Comparison of ENCODE assay signal across 8 cellular contexts in the genomic region with DNA sequence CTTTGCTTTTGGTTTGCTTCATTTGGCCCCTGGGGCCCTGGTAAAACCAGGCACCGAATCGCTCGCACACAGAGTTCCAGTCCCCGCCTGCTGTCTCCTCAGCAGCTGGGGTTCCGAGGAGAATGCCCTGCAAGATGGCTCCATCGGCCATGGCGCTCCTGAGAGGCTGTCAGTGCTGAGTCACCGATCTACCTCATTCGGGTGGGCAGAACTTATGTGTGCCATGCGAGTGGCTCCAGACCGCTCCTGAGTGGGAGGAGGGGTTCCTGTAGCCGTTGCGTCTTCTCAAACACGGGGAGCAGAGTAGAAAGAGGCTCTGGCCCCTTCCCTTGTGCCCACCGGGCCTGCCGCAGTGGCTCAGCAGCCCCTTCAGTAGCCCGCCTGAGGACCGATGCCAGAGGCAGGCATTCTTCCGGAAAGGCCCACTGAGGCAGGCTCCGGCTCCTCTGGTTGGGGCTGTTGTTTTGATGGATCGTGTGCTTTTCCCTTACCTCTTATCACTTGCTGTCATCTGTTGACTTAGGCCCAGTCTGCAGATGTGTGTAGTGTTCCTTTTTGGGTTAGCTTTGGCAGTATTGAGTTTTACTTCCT. TPM values are rescaled to one million over a fixed set of nuclear protein-coding genes. Genes with fewer than 3 reads are reported as not detected.
DNase-seq lines count a peak whose midpoint lies in the region; ATAC-seq and TF ChIP-seq lines count a peak whose summit lies in the region.

No MANE protein-coding gene starts in this region.

- H3K36me3 ChIP-seq in SK-N-SH (replicated peaks in 1 of 2; ENCODE audit: control insufficient read depth in 1 of 2, insufficient read depth in 2 of 2, low read length in 1 of 2) (peaks cover 35 to 38% of the 10 kb centered on the region in 2 experiments), right atrium auricular region (peaks cover 33% of the 10 kb centered on the region), gastrocnemius medialis (peaks cover 0 to 36% of the 10 kb centered on the region in 2 donors)

- H3K4me3 ChIP-seq in SK-N-SH (ENCODE audit: low read depth in 2 of 2, low read length in 1 of 2) (peak overlapping the region; percentile 95 to 100), right atrium auricular region (peak overlapping the region; percentile 79 to 87), gastrocnemius medialis (peak overlapping the region; percentile 87 to 98 (median 92))

- CTCF ChIA-PET in SK-N-SH (lab: Yijun Ruan, JAX): interaction anchor here (1.2 to 7.7 kb wide), 3 partner anchors 12 to 65 kb away, joined by 3 to 122 read pairs (median 5); a partner anchor contains a TSS

- peak overlapping the region; percentile 94 for H3K4me2 ChIP-seq in SK-N-SH

- peak; percentile 45 for DNase-seq in NCI-H146 (lab: John Stamatoyannopoulos, UW)
- no peak for DNase-seq in NCI-H146 treated with DMSO at 0.1 percent for 48 hours (lab: John Stamatoyannopoulos, UW; ENCODE audit: unreplicated experiment)
- peak; percentile 82 for DNase-seq in SK-N-SH
- DNase-seq in right atrium auricular region (ENCODE audit: low spot score): peak; percentile 74
- no peak for DNase-seq in gastrocnemius medialis
- no peak for DNase-seq in NCI-H526 treated with DMSO at 0.1 percent for 48 hours (lab: John Stamatoyannopoulos, UW)

- peak overlapping the region; percentile 20; the same call in 1 of the 2 replicates for H2AFZ ChIP-seq in SK-N-SH (ENCODE audit: low read depth)

- peak overlapping the region; percentile 97 for H3K9ac ChIP-seq in SK-N-SH

- intact Hi-C loops in gastrocnemius medialis (cut with DNase I; ENCODE audit: low total_unique reads): loop anchor here (1.0 kb wide), 1 partner anchor 521 kb away; no protein-coding TSS in a partner anchor

- TF ChIP-seq CTCF in SK-N-SH (IDR thresholded peaks at IDR 0.05) (no peak), right atrium auricular region (IDR thresholded peaks at IDR 0.05) (no peak), gastrocnemius medialis (IDR thresholded peaks at IDR 0.05 in 4 of 5, conservative IDR thresholded peaks at IDR 0.05 in 1 of 5) (no peak)

- 8% methylated on average over 21 of the region's 21 CpGs for WGBS in SK-N-SH (ENCODE audit: low lambda C conversion rate)

- TF ChIP-seq POLR2A in gastrocnemius medialis (IDR thresholded peaks at IDR 0.05): no peak

- no peaks in the 10 kb centered on the region for H3K9me2 ChIP-seq in SK-N-SH

- TF ChIP-seq EP300 in SK-N-SH (IDR thresholded peaks at IDR 0.05; ENCODE audit: borderline replicate concordance in 1 of 2, low read depth in 1 of 2, low read length in 1 of 2): no peak

- H3K9me3 ChIP-seq in SK-N-SH (no peaks in the 10 kb centered on the region), right atrium auricular region (no peaks in the 10 kb centered on the region), gastrocnemius medialis (no peaks in the 10 kb centered on the region)

- peak; percentile 44 for ATAC-seq in HG03354 (IDR thresholded peaks at IDR 0.05; ENCODE audit: poor library complexity, severe bottlenecking, unreplicated experiment)
- peak; percentile 11 to 31 for ATAC-seq in gastrocnemius medialis

- no peaks in the 10 kb centered on the region for H3K9me3 Mint-ChIP-seq in activated naive CD8-positive, alpha-beta T cell (ENCODE audit: low read depth)

- H4K20me1 ChIP-seq in SK-N-SH (ENCODE audit: insufficient read depth): peaks cover 51% of the 10 kb centered on the region

- H3K27me3 ChIP-seq in SK-N-SH (ENCODE audit: insufficient read depth) (no peaks in the 10 kb centered on the region), right atrium auricular region (no peaks in the 10 kb centered on the region), gastrocnemius medialis (no peaks in the 10 kb centered on the region)

- peaks cover 24% of the 10 kb centered on the region for H3K4me1 Mint-ChIP-seq in activated naive CD8-positive, alpha-beta T cell (ENCODE audit: low read depth)

- peaks cover 3% of the 10 kb centered on the region for H3K36me3 Mint-ChIP-seq in activated naive CD8-positive, alpha-beta T cell

- peak overlapping the region; percentile 84 to 91 for H3K27ac ChIP-seq in SK-N-SH (ENCODE audit: low read depth in 2 of 2, low read length in 1 of 2)
- peak overlapping the region; percentile 82 to 91 for H3K27ac ChIP-seq in right atrium auricular region
- H3K27ac ChIP-seq in gastrocnemius medialis: peak overlapping the region; percentile 71 to 88 (median 86)

- in situ Hi-C loops in gastrocnemius medialis (cut with MboI; ENCODE audit: low sequenced_read_pairs in 4 of 4): no loop called here

- peak overlapping the region; percentile 98 for H3K27ac Mint-ChIP-seq in activated naive CD8-positive, alpha-beta T cell

- no peaks in the 10 kb centered on the region for H3K27me3 Mint-ChIP-seq in activated naive CD8-positive, alpha-beta T cell

- peaks cover 6% of the 10 kb centered on the region for H3F3A ChIP-seq in SK-N-SH (replicated peaks; ENCODE audit: insufficient read depth)

- no peak for TF ChIP-seq RAD21 in SK-N-SH (IDR thresholded peaks at IDR 0.05; ENCODE audit: low read length)

- peaks cover 64% of the 10 kb centered on the region for H3K79me2 ChIP-seq in SK-N-SH (ENCODE audit: insufficient read depth)

- POLR2A ChIA-PET in SK-N-SH (lab: Yijun Ruan, JAX): interaction anchor here (1.0 to 2.1 kb wide), 5 partner anchors 10 to 205 kb away, joined by 3 to 18 read pairs (median 7); a partner anchor contains a TSS

- H3K4me1 ChIP-seq in SK-N-SH (ENCODE audit: control insufficient read depth in 1 of 2, insufficient read depth in 2 of 2, low read depth in 1 of 2, low read length in 1 of 2) (peaks cover 6 to 21% of the 10 kb centered on the region in 2 experiments), right atrium auricular region (peaks cover 0 to 32% of the 10 kb centered on the region in 2 donors), gastrocnemius medialis (peaks cover 30 to 34% of the 10 kb centered on the region in 2 donors)

- peak overlapping the region; percentile 100 for H3K4me3 Mint-ChIP-seq in activated naive CD8-positive, alpha-beta T cell

TF ChIP-seq in SK-N-SH, 30 proteins besides CTCF, POLR2A, EP300 and RAD21 (continues in another document):
- TF ChIP-seq FOSL2 (IDR thresholded peaks at IDR 0.05; ENCODE audit: borderline replicate concordance, low read depth) (peak; percentile 76; the same call in 1 of the 2 replicates), CHD2 (IDR thresholded peaks at IDR 0.05; ENCODE audit: low read length, partially characterized antibody) (no peak), TAF1 (IDR thresholded peaks at IDR 0.05; ENCODE audit: borderline replicate concordance, low read depth, low read length) (peak; percentile 82), GATA2 (CRISPR knock-in tag; IDR thresholded peaks at IDR 0.05) (0 out of 2 replicates have a peak, but pooled peaks have one; percentile 22), NRF1 (IDR thresholded peaks at IDR 0.05; ENCODE audit: low read depth, low read length) (no peak), EZH2phosphoT487 (IDR thresholded peaks at IDR 0.05; ENCODE audit: borderline replicate concordance, low read depth) (no peak), JUND (IDR thresholded peaks at IDR 0.05) (0 out of 2 replicates have a peak, but pooled peaks have one; percentile 30), POLR2AphosphoS5 (IDR thresholded peaks at IDR 0.05; ENCODE audit: low read depth, low read length) (peak; percentile 61; the same call in 1 of the 2 replicates), MXI1 (IDR thresholded peaks at IDR 0.05; ENCODE audit: low read depth, low read length) (peak; percentile 82), SIN3A (IDR thresholded peaks at IDR 0.05; ENCODE audit: borderline replicate concordance, low read depth, low read length) (peak; percentile 95), YY1 (IDR thresholded peaks at IDR 0.05; ENCODE audit: low read depth) (peak; percentile 90), RFX5 (IDR thresholded peaks at IDR 0.05; ENCODE audit: low read length) (no peak)
- TF ChIP-seq, protein P1, sequence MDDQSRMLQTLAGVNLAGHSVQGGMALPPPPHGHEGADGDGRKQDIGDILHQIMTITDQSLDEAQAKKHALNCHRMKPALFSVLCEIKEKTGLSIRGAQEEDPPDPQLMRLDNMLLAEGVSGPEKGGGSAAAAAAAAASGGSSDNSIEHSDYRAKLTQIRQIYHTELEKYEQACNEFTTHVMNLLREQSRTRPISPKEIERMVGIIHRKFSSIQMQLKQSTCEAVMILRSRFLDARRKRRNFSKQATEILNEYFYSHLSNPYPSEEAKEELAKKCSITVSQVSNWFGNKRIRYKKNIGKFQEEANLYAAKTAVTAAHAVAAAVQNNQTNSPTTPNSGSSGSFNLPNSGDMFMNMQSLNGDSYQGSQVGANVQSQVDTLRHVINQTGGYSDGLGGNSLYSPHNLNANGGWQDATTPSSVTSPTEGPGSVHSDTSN (IDR thresholded peaks at IDR 0.05): no peak

RNA-seq across cellular contexts. Expression of a gene that starts 0.9 kb away (rescaled TPM):
- 60.4 and 68.6 TPM in 2 replicates for polyA plus RNA-seq in SK-N-SH (2012; rRNA removed)
- 27.8 and 47.3 TPM in 2 replicates for polyA plus RNA-seq in SK-N-SH (2012; cell fraction: cytosol; rRNA removed)
- polyA plus RNA-seq in SK-N-SH (2012; cell fraction: nucleus; rRNA removed): 143 and 144 TPM in 2 replicates
- 10 to 100 TPM; 24.7 to 38.1 TPM for total RNA-seq in right atrium auricular region
- total RNA-seq in gastrocnemius medialis: 10 to 100 TPM; 11.1 to 16.1 (median 14.1) TPM

RNA-seq across cellular contexts. Expression of a gene that starts 6.2 kb away (rescaled TPM):
- polyA plus RNA-seq in SK-N-SH (2012; rRNA removed): 75.4 and 102 TPM in 2 replicates
- polyA plus RNA-seq in SK-N-SH (2012; cell fraction: cytosol; rRNA removed): 49.9 and 79.5 TPM in 2 replicates
- 69.6 and 89.1 TPM in 2 replicates for polyA plus RNA-seq in SK-N-SH (2012; cell fraction: nucleus; rRNA removed)
- 10 to 100 TPM; 29.7 to 38.6 TPM for total RNA-seq in right atrium auricular region
- total RNA-seq in gastrocnemius medialis: 100 to 1,000 TPM in 1 of 4 donors, 10 to 100 TPM in 3; 73.3 to 119 (median 96.3) TPM

RNA-seq across cellular contexts. Expression of a gene that starts 15.3 kb away (rescaled TPM):
- 60.5 and 62.8 TPM in 2 replicates for polyA plus RNA-seq in SK-N-SH (2012; rRNA removed)
- polyA plus RNA-seq in SK-N-SH (2012; cell fraction: cytosol; rRNA removed): 30.4 and 41.6 TPM in 2 replicates
- polyA plus RNA-seq in SK-N-SH (2012; cell fraction: nucleus; rRNA removed): 239 and 265 TPM in 2 replicates
- total RNA-seq in right atrium auricular region: 100 to 1,000 TPM in 1 of 2 donors, 10 to 100 TPM in 1; 81.5 to 125 TPM
- 100 to 1,000 TPM in 1 of 4 donors, 10 to 100 TPM in 3; 41.8 to 103 (median 75.4) TPM for total RNA-seq in gastrocnemius medialis

RNA-seq across cellular contexts. Expression of a gene that starts 22.9 kb away (rescaled TPM):
- polyA plus RNA-seq in SK-N-SH (2012; rRNA removed): not detected in 2 replicates
- not detected in 2 replicates for polyA plus RNA-seq in SK-N-SH (2012; cell fraction: cytosol; rRNA removed)
- polyA plus RNA-seq in SK-N-SH (2012; cell fraction: nucleus; rRNA removed): 0.73 TPM in 1 of 2 replicates, not detected in the other
- not detected for total RNA-seq in right atrium auricular region
- total RNA-seq in gastrocnemius medialis: not detected

RNA-seq across cellular contexts. Expression of a gene that starts 46.2 kb away (rescaled TPM):
- polyA plus RNA-seq in SK-N-SH (2012; rRNA removed): not detected in 2 replicates
- polyA plus RNA-seq in SK-N-SH (2012; cell fraction: cytosol; rRNA removed): not detected in 2 replicates
- not detected in 2 replicates for polyA plus RNA-seq in SK-N-SH (2012; cell fraction: nucleus; rRNA removed)
- total RNA-seq in right atrium auricular region (10 to 100 TPM in 1 of 2 donors, 1 to 10 TPM in 1; 4.0 to 11.6 TPM), gastrocnemius medialis (10 to 100 TPM; 17.1 to 24.8 (median 21.6) TPM)

Comparison
In these comparisons a context has a peak if more than half of its experiments do, and no peak if none do; other contexts are left out.
1. DNase-seq: peak in NCI-H146 (single experiment), SK-N-SH (single experiment) and right atrium auricular region (single experiment); none in NCI-H146 treated with DMSO at 0.1 percent for 48 hours (single experiment), gastrocnemius medialis (0 of 2) and NCI-H526 treated with DMSO at 0.1 percent for 48 hours (single experiment).
2. Peak in every context shown above with its lines, with median percentiles within 50 percentile points of each other: H3K27ac ChIP-seq and H3K4me3 ChIP-seq.